In the genomic region with DNA sequence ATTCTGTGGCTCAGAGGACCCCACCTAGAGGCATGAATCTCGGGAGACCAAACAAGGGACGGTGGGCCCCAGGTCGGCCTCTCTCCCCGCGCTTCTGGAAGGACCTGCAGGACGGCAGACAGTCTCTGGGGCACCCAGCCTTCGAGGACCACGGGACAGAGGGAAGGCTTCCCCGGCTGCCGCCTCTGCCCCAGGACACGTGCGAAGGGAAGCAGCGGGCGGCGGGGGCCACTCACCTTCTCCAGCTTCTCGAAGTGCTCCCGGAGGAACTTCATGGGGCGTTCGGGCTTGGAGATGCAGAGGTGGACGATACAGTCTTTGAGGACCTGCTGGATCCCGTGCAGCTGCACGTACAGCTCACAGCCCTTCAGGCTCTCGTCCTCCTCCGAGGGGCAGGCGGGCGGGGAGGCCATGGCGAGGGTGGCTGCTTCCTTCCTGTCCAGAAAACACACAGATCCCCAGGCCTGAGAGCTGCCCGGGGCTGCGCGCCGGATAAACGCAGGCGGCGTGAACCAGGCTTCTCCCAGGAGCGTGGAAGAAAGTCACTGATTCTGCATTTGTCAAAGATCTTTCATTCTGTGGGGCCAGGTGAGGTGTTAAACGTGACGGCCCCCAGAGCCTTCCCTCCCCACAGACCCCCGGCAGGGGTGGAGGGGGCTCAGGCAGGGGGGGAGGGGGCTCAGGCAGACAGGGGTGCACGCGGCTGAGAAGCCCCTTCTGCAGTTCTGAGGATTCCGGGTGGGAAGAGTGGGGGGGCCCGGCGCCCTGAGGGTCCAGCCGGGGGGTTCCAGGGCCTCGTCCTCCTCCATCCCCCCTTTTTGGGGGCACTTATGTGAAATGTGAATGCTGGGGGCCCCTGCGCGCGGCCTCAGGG, we compare ENCODE assay signal across 8 cellular contexts. TPM values are rescaled to one million over a fixed set of nuclear protein-coding genes. Genes with fewer than 3 reads are reported as not detected.
DNase-seq lines count a peak whose midpoint lies in the region; ATAC-seq and TF ChIP-seq lines count a peak whose summit lies in the region.
"Had no signal": no experiment of that assay in that cellular context is flagged by ENCODE, and none has a peak within 500 bp of the region (broad histone marks: within the 10 kb centered on the region; RNA-seq: fewer than 3 reads in every experiment).

No MANE protein-coding gene starts in this region.

- H3K27ac Mint-ChIP-seq in H9 (peak overlapping the region in 1 of 3 experiments; percentile 28; a peak in 1 of 7 replicates), HFFc6 (no peak overlapping the region)

- peaks cover 4% of the 10 kb centered on the region for H3K27me3 Mint-ChIP-seq in H9 (ENCODE audit: low read depth)
- peaks cover 5% of the 10 kb centered on the region for H3K27me3 Mint-ChIP-seq in HFFc6 (ENCODE audit: insufficient read depth)

- ATAC-seq in esophagus mucosa = no peak

- H3K4me1 Mint-ChIP-seq in H9 = peaks cover 5 to 17% of the 10 kb centered on the region in 2 experiments
- no peaks in the 10 kb centered on the region for H3K4me1 Mint-ChIP-seq in HFFc6 (ENCODE audit: low read depth)

- H3K18ac ChIP-seq in H9 (ENCODE audit: insufficient read length, low read depth, low read length) = no peak overlapping the region

- no peaks in the 10 kb centered on the region for H4K20me1 ChIP-seq in H9 (ENCODE audit: control insufficient read depth, insufficient read depth, insufficient read length)

- no peak overlapping the region for H3K4me2 ChIP-seq in H9 (ENCODE audit: insufficient read depth, insufficient read length, low read length)

- no peak for TF ChIP-seq EP300 in sigmoid colon (IDR thresholded peaks at IDR 0.05)

- H2BK12ac ChIP-seq in H9 (ENCODE audit: insufficient read length, low read depth, low read length) = no peak overlapping the region

- no peak overlapping the region for H3K27ac ChIP-seq in H9 (ENCODE audit: insufficient read length, low read depth, low read length)
- H3K27ac ChIP-seq in angular gyrus (ENCODE audit: low read depth, low read length) = peak overlapping the region; percentile 84
- peak overlapping the region; percentile 22 to 63 (median 48) for H3K27ac ChIP-seq in sigmoid colon

- H3K14ac ChIP-seq in H9 (ENCODE audit: insufficient read depth, low read length) = 0 out of 2 replicates have a peak overlapping the region, but pooled peaks have one; percentile 1

- no peak overlapping the region for H3K23ac ChIP-seq in H9 (ENCODE audit: insufficient read length, low read depth, low read length)

- no peak overlapping the region for H3T11ph ChIP-seq in H9 (ENCODE audit: low read length)

- DNase-seq in H9 = no peak
- peak; percentile 66 for DNase-seq in sigmoid colon
- no peak for DNase-seq in Kasumi-1 (lab: John Stamatoyannopoulos, UW)
- no peak for DNase-seq in HFFc6
- DNase-seq: activated CD4-positive, alpha-beta T cell treated with anti-CD3 and anti-CD28 coated beads, Interleukin-2, amount 50 U/mL, for 4 hours had no signal

- peaks cover 9% of the 10 kb centered on the region for H3K79me1 ChIP-seq in H9 (ENCODE audit: insufficient read depth, low read depth, low read length, poor library complexity, severe bottlenecking)

- peaks cover 21 to 27% (median 25%) of the 10 kb centered on the region in 3 experiments for H3K36me3 Mint-ChIP-seq in H9 (ENCODE audit: insufficient read depth in 1 of 3, low read depth in 3 of 3)
- peaks cover 4% of the 10 kb centered on the region; the same call in 1 of the 2 replicates for H3K36me3 Mint-ChIP-seq in HFFc6 (ENCODE audit: low read depth)

- H2AFZ ChIP-seq in H9 (ENCODE audit: low read length) = no peak overlapping the region

- H3K4ac ChIP-seq in H9 (ENCODE audit: low read depth, low read length) = no peak overlapping the region

- H2BK20ac ChIP-seq in H9 (ENCODE audit: low read depth, low read length, poor library complexity, severe bottlenecking) = no peak overlapping the region

- H3K9me3 ChIP-seq in H9 (ENCODE audit: control insufficient read depth, low read depth, low read length) (no peaks in the 10 kb centered on the region), iPS-18c (ENCODE audit: control insufficient read depth, insufficient read depth, low read length) (peaks cover 2% of the 10 kb centered on the region), sigmoid colon (no peaks in the 10 kb centered on the region)

- H3K4me3 Mint-ChIP-seq in H9 = peak overlapping the region in 1 of 2 experiments; percentile 69; a peak in 2 of 5 replicates
- no peak overlapping the region for H3K4me3 Mint-ChIP-seq in HFFc6

- H3K9me3 Mint-ChIP-seq in H9 = no peaks in the 10 kb centered on the region
- H3K9me3 Mint-ChIP-seq in HFFc6 = peaks cover 4% of the 10 kb centered on the region

- peak overlapping the region; percentile 56 for H4K91ac ChIP-seq in H9 (ENCODE audit: insufficient read length, low read depth, low read length)

- WGBS in H9 (ENCODE audit: extremely low coverage, insufficient read length, low lambda C conversion rate) = no CpG with 5 or more reads among the region's 48 CpGs
- WGBS in sigmoid colon, 2 donors = 67 to 90% methylated on average over 48 of the region's 48 CpGs

- H4K8ac ChIP-seq in H9 (replicated peaks; ENCODE audit: insufficient read length, low read depth, low read length) = no peak overlapping the region

- TF ChIP-seq CTCF in H9 (conservative IDR thresholded peaks at IDR 0.05) = no peak
- TF ChIP-seq CTCF in sigmoid colon (IDR thresholded peaks at IDR 0.05) = no peak
- TF ChIP-seq CTCF in HFFc6 (IDR thresholded peaks at IDR 0.05) = no peak

- H2BK120ac ChIP-seq in H9 (ENCODE audit: low read depth, low read length, poor library complexity, severe bottlenecking) = no peak overlapping the region

- no peak overlapping the region for H4K5ac ChIP-seq in H9 (ENCODE audit: insufficient read length, low read depth, low read length)

- H3K23me2 ChIP-seq in H9 (ENCODE audit: insufficient read length, low read depth, low read length, poor library complexity, severe bottlenecking) = peaks cover 3% of the 10 kb centered on the region

- H3K27me3 ChIP-seq in H9 (ENCODE audit: insufficient read depth, low read length) (no peaks in the 10 kb centered on the region), sigmoid colon (no peaks in the 10 kb centered on the region)

- 0 out of 2 replicates have a peak overlapping the region, but pooled peaks have one; percentile 58 for H2BK15ac ChIP-seq in H9 (ENCODE audit: low read depth, low read length)

- no peak overlapping the region for H2BK5ac ChIP-seq in H9 (ENCODE audit: insufficient read length, low read length)

- H3K9ac ChIP-seq in H9 (ENCODE audit: extremely low read depth, insufficient read length, low read length) = no peak overlapping the region

- no peaks in the 10 kb centered on the region for H3K36me3 ChIP-seq in sigmoid colon

- H3K4me1 ChIP-seq in H9 (ENCODE audit: insufficient read depth, low read length) (no peaks in the 10 kb centered on the region), sigmoid colon (peaks cover 0 to 17% (median 10%) of the 10 kb centered on the region in 4 donors)

- no peak for TF ChIP-seq POLR2A in sigmoid colon (IDR thresholded peaks at IDR 0.05)

- H3K4me3 ChIP-seq in iPS-18c (ENCODE audit: insufficient read depth, low read depth, low read length) (peak overlapping the region; percentile 40; the same call in 1 of the 2 replicates), sigmoid colon (peak overlapping the region; percentile 43 to 91 (median 72))

- H3K56ac ChIP-seq in H9 (ENCODE audit: insufficient read length, low read depth, low read length) = no peak overlapping the region

- H3K79me2 ChIP-seq in H9 (ENCODE audit: insufficient read depth, low read length) = no peaks in the 10 kb centered on the region; the same call in 1 of the 2 replicates

- no peak overlapping the region for H2AK5ac ChIP-seq in H9 (ENCODE audit: insufficient read length, low read length)

- intact Hi-C loops in sigmoid colon (cut with DNase I) = loop anchor here (5.0 kb wide), 2 partner anchors 39 to 189 kb away; no protein-coding TSS in a partner anchor

RNA-seq across cellular contexts. Expression of a gene that starts 15.2 kb away (rescaled TPM):
- 42.7 and 43.5 TPM in 2 replicates for total RNA-seq in H9 (2021)
- 10 to 100 TPM; 13.2 to 25.4 (median 16.0) TPM for total RNA-seq in sigmoid colon
- 10 to 100 TPM in 1 of 3 donors, 1 to 10 TPM in 2; 7.8 to 23.4 (median 9.7) TPM for polyA plus RNA-seq in sigmoid colon
- 21.8 TPM for total RNA-seq in esophagus mucosa
- 10 to 100 TPM; 25.4 to 33.0 (median 27.5) TPM for total RNA-seq in HFFc6 (2021; fragmentation: NEBNext Ultra II Directional; extraction: Animal tissue kit (Norgen Biotek cat#: 25700))

RNA-seq across cellular contexts. Expression of a gene that starts 15.8 kb away (rescaled TPM):
- 43.3 and 44.2 TPM in 2 replicates for total RNA-seq in H9 (2021)
- total RNA-seq in sigmoid colon = 10 to 100 TPM in 3 of 4 donors, 1 to 10 TPM in 1; 9.7 to 26.6 (median 10.9) TPM
- polyA plus RNA-seq in sigmoid colon = 10 to 100 TPM in 2 of 3 donors, 1 to 10 TPM in 1; 9.5 to 20.4 (median 12.6) TPM
- total RNA-seq in esophagus mucosa = 17.0 TPM
- 10 to 100 TPM; 15.5 to 22.7 (median 17.1) TPM for total RNA-seq in HFFc6 (2021; fragmentation: NEBNext Ultra II Directional; extraction: Animal tissue kit (Norgen Biotek cat#: 25700))
